Comparison of ENCODE assay signal across 8 cellular contexts in the genomic region with DNA sequence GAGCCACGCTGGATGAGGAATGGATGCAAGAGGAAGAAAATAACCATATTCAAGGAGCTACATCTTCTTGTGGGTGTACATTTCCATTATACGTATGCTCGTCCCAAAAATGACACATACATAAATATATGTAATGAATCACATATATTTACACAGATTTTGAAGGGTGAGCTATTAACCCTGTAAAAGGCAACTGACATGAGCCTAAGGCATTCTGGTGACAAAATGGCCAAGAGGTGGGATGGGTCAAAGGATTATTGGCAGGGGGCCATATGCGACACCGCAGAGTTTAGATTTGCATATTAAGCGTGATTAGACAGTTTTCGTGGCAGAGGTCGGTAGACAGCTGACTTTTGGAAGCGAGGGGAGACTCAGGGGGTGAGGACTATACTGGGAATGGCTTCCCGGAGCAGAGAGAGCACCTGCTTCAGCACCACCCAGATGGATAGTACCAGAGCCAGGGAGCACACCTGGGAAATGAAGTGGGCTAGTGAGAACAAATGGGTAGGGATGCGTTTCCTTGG. TPM values are rescaled to one million over a fixed set of nuclear protein-coding genes. Genes with fewer than 3 reads are reported as not detected.
DNase-seq lines count a peak whose midpoint lies in the region; ATAC-seq and TF ChIP-seq lines count a peak whose summit lies in the region.

No MANE protein-coding gene starts in this region.

- intact Hi-C loops in activated B cell treated with CpG ODN at 0.5 μM for 24 hours (cut with micrococcal nuclease) (no loop called here), left ventricle myocardium inferior (cut with micrococcal nuclease) (no loop called here)

- H3K36me3 Mint-ChIP-seq in activated B cell treated with CpG ODN at 0.5 μM for 24 hours (ENCODE audit: low read depth) = no peaks in the 10 kb centered on the region

- CTCF ChIA-PET in activated B cell treated with CpG ODN at 0.5 μM for 24 hours (lab: Charles Lee) = interaction anchor here (1.1 to 1.7 kb wide), 2 partner anchors 45 to 126 kb away, joined by 3 to 4 read pairs; no protein-coding TSS in a partner anchor

- H3K27ac ChIP-seq in left ventricle myocardium inferior (replicated peaks) (peak overlapping the region; percentile 97), rectal smooth muscle tissue (ENCODE audit: low read depth, low read length) (peak overlapping the region; percentile 90)

- peaks cover 13% of the 10 kb centered on the region for H3K4me1 Mint-ChIP-seq in activated B cell treated with CpG ODN at 0.5 μM for 24 hours

- H3K27me3 Mint-ChIP-seq in activated B cell treated with CpG ODN at 0.5 μM for 24 hours = peaks cover 29% of the 10 kb centered on the region

- H3K27me3 ChIP-seq in left ventricle myocardium inferior (ENCODE audit: low read depth) (peaks cover 22% of the 10 kb centered on the region), rectal smooth muscle tissue (ENCODE audit: control insufficient read depth, insufficient read depth, low read length) (peaks cover 3% of the 10 kb centered on the region)

- no peak for ATAC-seq in activated B cell treated with CpG ODN at 0.5 μM for 24 hours (ENCODE audit: low read depth)
- ATAC-seq in GM21515 (IDR thresholded peaks at IDR 0.05; ENCODE audit: unreplicated experiment) = no peak

- no peaks in the 10 kb centered on the region for H3K9me3 Mint-ChIP-seq in activated B cell treated with CpG ODN at 0.5 μM for 24 hours

- in situ Hi-C loops in GM13977 (cut with MboI; ENCODE audit: low pct_unique_long_range_greater_than_20kb, low sequenced_read_pairs, unreplicated experiment) = no loop called here

- H3K4me1 ChIP-seq in left ventricle myocardium inferior = peaks cover 45% of the 10 kb centered on the region
- no peaks in the 10 kb centered on the region for H3K4me1 ChIP-seq in rectal smooth muscle tissue (ENCODE audit: control insufficient read depth, insufficient read depth, low read length)

- H3K9me3 ChIP-seq in left ventricle myocardium inferior (replicated peaks) = no peaks in the 10 kb centered on the region

- TF ChIP-seq CTCF in activated B cell treated with CpG ODN at 0.5 μM for 24 hours (IDR thresholded peaks at IDR 0.05) = no peak
- TF ChIP-seq CTCF in left ventricle myocardium inferior (IDR thresholded peaks at IDR 0.05; ENCODE audit: borderline replicate concordance) = no peak
- no peak for TF ChIP-seq CTCF in GM13977 (IDR thresholded peaks at IDR 0.05; ENCODE audit: extremely low read depth, insufficient read depth, missing control alignments)

- POLR2A ChIA-PET in activated B cell treated with CpG ODN at 0.5 μM for 24 hours (lab: Charles Lee) = interaction anchor here (1.0 kb wide), 1 partner anchor 257 kb away, joined by 3 read pairs; no protein-coding TSS in a partner anchor

- H3K9ac ChIP-seq in rectal smooth muscle tissue (ENCODE audit: low read length) = peak overlapping the region; percentile 2

- peak overlapping the region; percentile 77 for H3K4me3 Mint-ChIP-seq in activated B cell treated with CpG ODN at 0.5 μM for 24 hours

- peak; percentile 30 for DNase-seq in DMS 273 treated with DMSO at 0.1 percent for 48 hours (lab: John Stamatoyannopoulos, UW)
- DNase-seq in NCI-H1105 treated with DMSO at 0.1 percent for 48 hours (lab: John Stamatoyannopoulos, UW) = peak; percentile 81
- no peak for DNase-seq in activated B cell treated with CpG ODN at 0.5 μM for 24 hours
- no peak for DNase-seq in left ventricle myocardium inferior
- DNase-seq in GM13977 (ENCODE audit: low spot score) = no peak
- DNase-seq in activated CD4-positive, CD25-positive, alpha-beta regulatory T cell treated with anti-CD3 and anti-CD28 coated beads, Interleukin-2, amount 50 U/mL, for 72 hours = no peak

- H3K36me3 ChIP-seq in left ventricle myocardium inferior = peaks cover 14% of the 10 kb centered on the region
- no peaks in the 10 kb centered on the region for H3K36me3 ChIP-seq in rectal smooth muscle tissue (ENCODE audit: control insufficient read depth, insufficient read depth, low read length)

- no peak overlapping the region for H3K27ac Mint-ChIP-seq in activated B cell treated with CpG ODN at 0.5 μM for 24 hours

- H3K4me3 ChIP-seq in left ventricle myocardium inferior (peak overlapping the region; percentile 88), rectal smooth muscle tissue (ENCODE audit: low read length) (peak overlapping the region; percentile 87)

RNA-seq across cellular contexts. Expression of a gene that starts 0.4 kb away (rescaled TPM):
- total RNA-seq in activated B cell treated with CpG ODN at 0.5 μM for 24 hours = not detected in 2 replicates
- 8.0 TPM for total RNA-seq in left ventricle myocardium inferior

RNA-seq across cellular contexts. Expression of a gene that starts 44.9 kb away (rescaled TPM):
- 138 and 140 TPM in 2 replicates for total RNA-seq in activated B cell treated with CpG ODN at 0.5 μM for 24 hours
- 4.8 TPM for total RNA-seq in left ventricle myocardium inferior

Comparison
In these comparisons a context has a peak if more than half of its experiments do, and no peak if none do; other contexts are left out.
1. DNase-seq: peak in DMS 273 treated with DMSO at 0.1 percent for 48 hours (single experiment) and NCI-H1105 treated with DMSO at 0.1 percent for 48 hours (single experiment); none in activated B cell treated with CpG ODN at 0.5 μM for 24 hours (single experiment), left ventricle myocardium inferior (single experiment), GM13977 (single experiment) and activated CD4-positive, CD25-positive, alpha-beta regulatory T cell treated with anti-CD3 and anti-CD28 coated beads, Interleukin-2, amount 50 U/mL, for 72 hours (single experiment).
2. RNA of a gene that starts 44.9 kb away (total RNA-seq): 138 to 140 TPM in activated B cell treated with CpG ODN at 0.5 μM for 24 hours; 4.8 TPM in left ventricle myocardium inferior (single experiment); every median in the first group is over 10 times any median in the second.